Comparison of ENCODE assay signal across 24 cellular contexts in genomic region chr5:171684169-171684568, GRCh38.
"Had no signal": no experiment of that assay in that cellular context is flagged by ENCODE, and none has a peak within 500 bp of the region (broad histone marks: within the 10 kb centered on the region; RNA-seq: fewer than 3 reads in every experiment).

No MANE protein-coding gene starts in this region.

- H3K4me3 ChIP-seq: colonic mucosa, coronary artery, dorsolateral prefrontal cortex, esophagus muscularis mucosa, esophagus squamous epithelium, gastrocnemius medialis, gastroesophageal sphincter, heart left ventricle, heart right ventricle, hepatocyte had no signal

- H3K36me3 ChIP-seq: colonic mucosa, esophagus muscularis mucosa, esophagus squamous epithelium, gastrocnemius medialis, gastroesophageal sphincter, heart left ventricle, heart right ventricle had no signal

- H3K4me1 ChIP-seq: colonic mucosa, esophagus squamous epithelium, foreskin keratinocyte, gastrocnemius medialis, gastroesophageal sphincter had no signal

- DNase-seq: colonic mucosa; cortex of kidney; dermis blood vessel endothelial cell; dorsolateral prefrontal cortex; effector CD4-positive, alpha-beta T cell; effector CD8-positive, alpha-beta T cell; effector memory CD4-positive, alpha-beta T cell; effector memory CD8-positive, alpha-beta T cell; endodermal cell; erythroblast; esophagus squamous epithelium; foreskin fibroblast; foreskin keratinocyte; foreskin melanocyte; gastrocnemius medialis; glutamatergic neuron; head of caudate nucleus; heart left ventricle; heart right ventricle had no signal

- H3K27ac ChIP-seq: colonic mucosa, coronary artery, dorsolateral prefrontal cortex, epithelial cell of prostate, esophagus muscularis mucosa, esophagus squamous epithelium, foreskin keratinocyte, gastrocnemius medialis, gastroesophageal sphincter, heart left ventricle, heart right ventricle, hepatocyte had no signal

- H3K9me3 ChIP-seq: colonic mucosa, esophagus muscularis mucosa, esophagus squamous epithelium, gastrocnemius medialis, gastroesophageal sphincter, heart left ventricle, heart right ventricle had no signal
